8 cellular contexts compared by ENCODE assay signal in the genomic region with DNA sequence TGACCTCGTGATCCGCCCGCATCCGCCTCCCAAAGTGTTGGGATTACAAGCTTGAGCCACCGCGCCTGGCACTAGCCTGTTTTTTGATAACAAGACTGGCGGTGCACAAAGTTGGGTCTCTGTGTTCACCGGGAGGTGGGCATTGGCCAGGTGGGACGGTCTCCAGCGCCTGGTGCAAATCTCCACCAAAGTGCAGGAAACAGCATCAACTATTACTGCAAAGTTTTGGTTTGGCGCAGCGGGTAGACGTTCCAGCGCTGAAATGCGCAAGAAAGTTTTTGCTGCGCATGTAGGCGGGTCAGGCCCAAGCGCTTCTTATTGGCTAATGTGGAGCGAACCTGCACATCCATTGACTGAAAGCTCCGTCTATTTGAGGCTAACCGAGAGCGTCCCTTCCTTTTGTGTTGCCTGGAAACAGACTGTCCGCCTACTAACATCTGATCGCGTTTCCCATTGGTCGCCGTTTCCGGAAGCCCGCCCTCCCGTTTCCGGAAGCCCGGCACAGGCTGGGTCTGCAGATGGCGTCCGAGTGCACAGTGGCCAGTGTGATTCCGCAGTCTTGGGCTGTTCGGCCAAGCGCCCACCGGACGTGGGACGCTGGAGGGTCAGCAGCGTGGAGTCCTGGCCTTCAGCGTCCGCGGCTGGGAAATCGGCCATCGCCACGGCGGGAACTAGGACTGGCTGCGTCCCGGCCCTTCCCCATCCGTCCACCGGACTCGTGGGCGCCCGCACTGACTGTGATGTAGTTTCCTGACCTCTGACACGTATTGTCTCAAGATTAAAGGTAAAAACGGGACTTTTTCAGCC. TPM values are rescaled to one million over a fixed set of nuclear protein-coding genes. Genes with fewer than 3 reads are reported as not detected.
A peak's percentile ranks its signal among the peaks of the same experiment; 100 is the strongest.
DNase-seq lines count a peak whose midpoint lies in the region; ATAC-seq and TF ChIP-seq lines count a peak whose summit lies in the region.

No MANE protein-coding gene starts in this region.

- H3K9me2 ChIP-seq in SK-N-SH: no peaks in the 10 kb centered on the region

- H4K20me1 ChIP-seq in SK-N-SH (ENCODE audit: insufficient read depth): no peaks in the 10 kb centered on the region
- H4K20me1 ChIP-seq in osteoblast (ENCODE audit: insufficient read depth, low read length): no peaks in the 10 kb centered on the region

- peak overlapping the region; percentile 95 for H3K4me3 Mint-ChIP-seq in activated naive CD8-positive, alpha-beta T cell
- H3K4me3 Mint-ChIP-seq in glutamatergic neuron (ENCODE audit: unreplicated experiment): peak overlapping the region; percentile 94

- TF ChIP-seq CTCF in GM10248 (IDR thresholded peaks at IDR 0.05; ENCODE audit: control extremely low read depth, extremely low read depth, low read depth, missing control alignments): peak; percentile 43
- TF ChIP-seq CTCF in SK-N-SH (IDR thresholded peaks at IDR 0.05): peak; percentile 40
- no peak for TF ChIP-seq CTCF in glutamatergic neuron (IDR thresholded peaks at IDR 0.05; ENCODE audit: partially characterized antibody, unreplicated experiment)
- peak; percentile 37 for TF ChIP-seq CTCF in osteoblast (IDR thresholded peaks at IDR 0.05; ENCODE audit: extremely low read depth, low read depth, low read length)
- peak in 3 of 6 experiments; percentile 16 to 37 (median 29) for TF ChIP-seq CTCF in thyroid gland (IDR thresholded peaks at IDR 0.05)

- no peak for TF ChIP-seq RAD21 in SK-N-SH (IDR thresholded peaks at IDR 0.05; ENCODE audit: low read length)

- H3K27me3 ChIP-seq in SK-N-SH (ENCODE audit: insufficient read depth) (no peaks in the 10 kb centered on the region), osteoblast (ENCODE audit: insufficient read depth, low read length) (no peaks in the 10 kb centered on the region), thyroid gland (no peaks in the 10 kb centered on the region)

- H3K36me3 Mint-ChIP-seq in activated naive CD8-positive, alpha-beta T cell: peaks cover 8% of the 10 kb centered on the region
- peaks cover 16% of the 10 kb centered on the region for H3K36me3 Mint-ChIP-seq in glutamatergic neuron (ENCODE audit: unreplicated experiment)

- H2AFZ ChIP-seq in SK-N-SH (ENCODE audit: low read depth) (peak overlapping the region; percentile 100), osteoblast (ENCODE audit: low read length) (peak overlapping the region; percentile 98)

- H3K4me1 ChIP-seq in SK-N-SH (ENCODE audit: control insufficient read depth in 1 of 2, insufficient read depth in 2 of 2, low read depth in 1 of 2, low read length in 1 of 2) (peaks cover 0 to 16% of the 10 kb centered on the region in 2 experiments; a peak in 2 of 4 replicates), osteoblast (ENCODE audit: insufficient read depth, low read length) (peaks cover 3% of the 10 kb centered on the region), thyroid gland (peaks cover 27 to 30% of the 10 kb centered on the region in 2 donors)

- peak overlapping the region; percentile 89 to 100 for H3K4me3 ChIP-seq in SK-N-SH (ENCODE audit: low read depth in 2 of 2, low read length in 1 of 2)
- H3K4me3 ChIP-seq in osteoblast (ENCODE audit: insufficient read depth, low read length): peak overlapping the region; percentile 95
- H3K4me3 ChIP-seq in thyroid gland (replicated peaks in 1 of 3): peak overlapping the region; percentile 63 to 70 (median 65)

- peaks cover 9% of the 10 kb centered on the region for H3F3A ChIP-seq in SK-N-SH (replicated peaks; ENCODE audit: insufficient read depth)

- CTCF ChIA-PET in GM10248 (lab: Yijun Ruan, JAX): interaction anchor here (0.7 to 1.4 kb wide), 4 partner anchors 19 to 278 kb away, joined by 3 to 4 read pairs (median 3); partner anchors contain the start of gene ZNF527
- CTCF ChIA-PET in SK-N-SH (lab: Yijun Ruan, JAX): no interaction called here

- WGBS in SK-N-SH (ENCODE audit: low lambda C conversion rate): 2% methylated on average over 47 of the region's 57 CpGs
- 0% methylated on average over 36 to 38 of the region's 57 CpGs for WGBS in thyroid gland, 2 donors

- H3K27ac ChIP-seq in SK-N-SH (ENCODE audit: low read depth in 2 of 2, low read length in 1 of 2): peak overlapping the region; percentile 81 to 86
- H3K27ac ChIP-seq in osteoblast (ENCODE audit: low read depth, low read length): peak overlapping the region; percentile 90
- peak overlapping the region; percentile 83 to 93 (median 92) for H3K27ac ChIP-seq in thyroid gland

- H3K27ac Mint-ChIP-seq in activated naive CD8-positive, alpha-beta T cell: peak overlapping the region; percentile 86
- peak overlapping the region; percentile 97 for H3K27ac Mint-ChIP-seq in glutamatergic neuron (ENCODE audit: unreplicated experiment)

- H3K9me3 Mint-ChIP-seq in activated naive CD8-positive, alpha-beta T cell (ENCODE audit: low read depth): no peaks in the 10 kb centered on the region
- H3K9me3 Mint-ChIP-seq in glutamatergic neuron (ENCODE audit: unreplicated experiment): peaks cover 9% of the 10 kb centered on the region

- H3K27me3 Mint-ChIP-seq in activated naive CD8-positive, alpha-beta T cell: no peaks in the 10 kb centered on the region
- peaks cover 11% of the 10 kb centered on the region for H3K27me3 Mint-ChIP-seq in glutamatergic neuron (ENCODE audit: unreplicated experiment)

- H3K4me2 ChIP-seq in SK-N-SH (peak overlapping the region; percentile 89), osteoblast (ENCODE audit: insufficient read depth, low read length) (peak overlapping the region; percentile 84)

- peak; percentile 94 for DNase-seq in GM10248 (ENCODE audit: extremely low spot score)
- DNase-seq in NCI-H1048 (lab: John Stamatoyannopoulos, UW): peak; percentile 79
- DNase-seq in SK-N-SH: peak; percentile 91
- DNase-seq in glutamatergic neuron: peak; percentile 93
- DNase-seq in osteoblast (ENCODE audit: insufficient read length, low spot score, missing footprints): peak; percentile 94
- peak; percentile 96 to 97 for DNase-seq in thyroid gland

- H3K9ac ChIP-seq in SK-N-SH: peak overlapping the region; percentile 90

- intact Hi-C loops in thyroid gland (cut with DNase I): no loop called here

- H3K79me2 ChIP-seq in SK-N-SH (ENCODE audit: insufficient read depth) (peaks cover 48% of the 10 kb centered on the region), osteoblast (ENCODE audit: insufficient read depth, low read length) (peaks cover 48% of the 10 kb centered on the region)

- no peak for TF ChIP-seq EP300 in SK-N-SH (IDR thresholded peaks at IDR 0.05; ENCODE audit: borderline replicate concordance in 1 of 2, low read depth in 1 of 2, low read length in 1 of 2)

- H3K36me3 ChIP-seq in SK-N-SH (replicated peaks in 1 of 2; ENCODE audit: control insufficient read depth in 1 of 2, insufficient read depth in 2 of 2, low read length in 1 of 2): peaks cover 0 to 23% of the 10 kb centered on the region in 2 experiments
- H3K36me3 ChIP-seq in osteoblast (ENCODE audit: insufficient read depth, low read length): peaks cover 3% of the 10 kb centered on the region
- H3K36me3 ChIP-seq in thyroid gland: no peaks in the 10 kb centered on the region

- POLR2A ChIA-PET in GM10248 (lab: Yijun Ruan, JAX): interaction anchor here (0.5 to 1.0 kb wide), 2 partner anchors 53 to 101 kb away, joined by 3 to 4 read pairs; partner anchors contain the start of gene ZNF527
- POLR2A ChIA-PET in SK-N-SH (lab: Yijun Ruan, JAX): interaction anchor here (0.6 to 1.4 kb wide), 4 partner anchors 17 to 462 kb away, joined by 3 to 7 read pairs (median 4); partner anchors contain the start of genes ZNF383, ZNF527 and ZNF573

- peaks cover 48% of the 10 kb centered on the region for H3K4me1 Mint-ChIP-seq in activated naive CD8-positive, alpha-beta T cell (ENCODE audit: low read depth)
- H3K4me1 Mint-ChIP-seq in glutamatergic neuron (ENCODE audit: low read depth, unreplicated experiment): peaks cover 7% of the 10 kb centered on the region

- peak; percentile 94 for ATAC-seq in HG02571 (IDR thresholded peaks at IDR 0.05; ENCODE audit: unreplicated experiment)

- peak in 1 of 2 donors; percentile 92 for TF ChIP-seq POLR2A in thyroid gland (IDR thresholded peaks at IDR 0.05)

- no peaks in the 10 kb centered on the region for H3K9me3 ChIP-seq in SK-N-SH
- no peaks in the 10 kb centered on the region for H3K9me3 ChIP-seq in osteoblast (ENCODE audit: low read depth, low read length)
- no peaks in the 10 kb centered on the region for H3K9me3 ChIP-seq in thyroid gland

TF ChIP-seq in SK-N-SH, 30 proteins besides CTCF, POLR2A, EP300 and RAD21 (continues in another document):
- TF ChIP-seq FOSL2 (IDR thresholded peaks at IDR 0.05; ENCODE audit: borderline replicate concordance, low read depth): no peak
- TF ChIP-seq, protein P1, sequence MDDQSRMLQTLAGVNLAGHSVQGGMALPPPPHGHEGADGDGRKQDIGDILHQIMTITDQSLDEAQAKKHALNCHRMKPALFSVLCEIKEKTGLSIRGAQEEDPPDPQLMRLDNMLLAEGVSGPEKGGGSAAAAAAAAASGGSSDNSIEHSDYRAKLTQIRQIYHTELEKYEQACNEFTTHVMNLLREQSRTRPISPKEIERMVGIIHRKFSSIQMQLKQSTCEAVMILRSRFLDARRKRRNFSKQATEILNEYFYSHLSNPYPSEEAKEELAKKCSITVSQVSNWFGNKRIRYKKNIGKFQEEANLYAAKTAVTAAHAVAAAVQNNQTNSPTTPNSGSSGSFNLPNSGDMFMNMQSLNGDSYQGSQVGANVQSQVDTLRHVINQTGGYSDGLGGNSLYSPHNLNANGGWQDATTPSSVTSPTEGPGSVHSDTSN (IDR thresholded peaks at IDR 0.05): peak; percentile 98
- TF ChIP-seq POLR2AphosphoS5 (IDR thresholded peaks at IDR 0.05; ENCODE audit: low read depth, low read length): peak; percentile 89
- TF ChIP-seq TEAD4 (IDR thresholded peaks at IDR 0.05; ENCODE audit: borderline replicate concordance, insufficient read depth): no peak
- TF ChIP-seq TCF12 (IDR thresholded peaks at IDR 0.05): no peak
- TF ChIP-seq, protein P2, sequence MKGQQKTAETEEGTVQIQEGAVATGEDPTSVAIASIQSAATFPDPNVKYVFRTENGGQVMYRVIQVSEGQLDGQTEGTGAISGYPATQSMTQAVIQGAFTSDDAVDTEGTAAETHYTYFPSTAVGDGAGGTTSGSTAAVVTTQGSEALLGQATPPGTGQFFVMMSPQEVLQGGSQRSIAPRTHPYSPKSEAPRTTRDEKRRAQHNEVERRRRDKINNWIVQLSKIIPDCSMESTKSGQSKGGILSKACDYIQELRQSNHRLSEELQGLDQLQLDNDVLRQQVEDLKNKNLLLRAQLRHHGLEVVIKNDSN (IDR thresholded peaks at IDR 0.05; ENCODE audit: borderline replicate concordance, low read depth): no peak
- TF ChIP-seq FOXJ3 (CRISPR knock-in tag; IDR thresholded peaks at IDR 0.05): no peak
- no peak for TF ChIP-seq RXRA (IDR thresholded peaks at IDR 0.05; ENCODE audit: borderline replicate concordance, low read depth)
- no peak for TF ChIP-seq MEF2A (IDR thresholded peaks at IDR 0.05; ENCODE audit: borderline replicate concordance, low read depth)
- no peak for TF ChIP-seq NFIC (IDR thresholded peaks at IDR 0.05; ENCODE audit: borderline replicate concordance)
- TF ChIP-seq GABPA (IDR thresholded peaks at IDR 0.05; ENCODE audit: low read depth): peak; percentile 97

RNA-seq across cellular contexts. Expression of gene ZNF527, which starts 53.3 kb away (rescaled TPM):
- 1.9 and 2.1 TPM in 2 replicates for polyA plus RNA-seq in SK-N-SH (2012; rRNA removed)
- polyA plus RNA-seq in SK-N-SH (2012; cell fraction: cytosol; rRNA removed): 2.2 and 2.5 TPM in 2 replicates
- 2.1 and 4.4 TPM in 2 replicates for polyA plus RNA-seq in SK-N-SH (2012; cell fraction: nucleus; rRNA removed)
- total RNA-seq in glutamatergic neuron (ENCODE audit: unreplicated experiment) (11.6 TPM), osteoblast (5.4 and 7.4 TPM in 2 replicates), thyroid gland (10 to 100 TPM; 11.6 to 16.4 (median 12.9) TPM)

Comparison
In these comparisons a context has a peak if more than half of its experiments do, and no peak if none do; other contexts are left out.
1. Peak in every context shown above with its lines: DNase-seq, ATAC-seq, H3K4me3 ChIP-seq and H3K27ac ChIP-seq.